ENCODE assay signal across 8 cellular contexts in genomic region chr18:49725809-49726514, GRCh38.
DNase-seq lines count a peak whose midpoint lies in the region; ATAC-seq, FAIRE-seq and TF ChIP-seq lines count a peak whose summit lies in the region.

No MANE protein-coding gene starts in this region.

- POLR2A ChIA-PET in BJ (lab: Charles Lee), result interaction anchor here (0.5 to 0.6 kb wide), 3 partner anchors 139 to 1277 kb away, joined by 3 to 11 read pairs (median 3); partner anchors contain the start of gene MBD1

- no peaks in the 10 kb centered on the region for H3K9me3 ChIP-seq in neuron (ENCODE audit: low read length)

- DNase-seq in BJ (ENCODE audit: low read depth) (peak; percentile 89), RCC 7860 (ENCODE audit: low spot score) (peak; percentile 70), fibroblast of mammary gland (ENCODE audit: low read depth) (peak; percentile 100), SIG-M5 (lab: John Stamatoyannopoulos, UW) (no peak), superior temporal gyrus (ENCODE audit: extremely low spot score) (no peak), DMS153 (lab: John Stamatoyannopoulos, UW) (no peak)

- H3K36me3 ChIP-seq in BJ (ENCODE audit: control insufficient read depth, insufficient read depth, low read length) (no peaks in the 10 kb centered on the region), neuron (ENCODE audit: insufficient read depth, low read length) (no peaks in the 10 kb centered on the region)

- H3K4me1 ChIP-seq in neuron (ENCODE audit: insufficient read depth, low read length), result peaks cover 15% of the 10 kb centered on the region

- ATAC-seq in HG02852 (IDR thresholded peaks at IDR 0.05; ENCODE audit: unreplicated experiment), result no peak

- peak; percentile 46 for TF ChIP-seq CTCF in BJ (IDR thresholded peaks at IDR 0.05; ENCODE audit: insufficient read depth, low read depth, low read length)
- peak; percentile 29 for TF ChIP-seq CTCF in fibroblast of mammary gland (conservative IDR thresholded peaks at IDR 0.05; ENCODE audit: control insufficient read depth, insufficient read depth, low read depth, low read length)

- H3K27me3 ChIP-seq in BJ (ENCODE audit: control insufficient read depth, insufficient read depth, low read length) (no peaks in the 10 kb centered on the region), neuron (ENCODE audit: insufficient read depth, low read length) (no peaks in the 10 kb centered on the region)

- H2AFZ ChIP-seq in neuron (ENCODE audit: low read depth, low read length), result peak overlapping the region; percentile 23

- no peak for FAIRE-seq in RCC 7860 (lab: Jason Lieb, UNC)

- CTCF ChIA-PET in BJ (lab: Yijun Ruan, JAX), result interaction anchor here (1.1 to 2.7 kb wide), 4 partner anchors 10 to 216 kb away, joined by 3 to 8 read pairs (median 6); no protein-coding TSS in a partner anchor

- H3K4me3 ChIP-seq in BJ (ENCODE audit: low read depth, low read length), result no peak overlapping the region
- no peak overlapping the region for H3K4me3 ChIP-seq in fibroblast of mammary gland (ENCODE audit: control insufficient read depth, low read depth, low read length)
- no peak overlapping the region for H3K4me3 ChIP-seq in neuron (ENCODE audit: low read length)

Comparison
In these comparisons a context has a peak if more than half of its experiments do, and no peak if none do; other contexts are left out.
1. DNase-seq: peak in BJ (single experiment), RCC 7860 (single experiment) and fibroblast of mammary gland (single experiment); none in SIG-M5 (single experiment), superior temporal gyrus (single experiment) and DMS153 (single experiment).